Comparison of ENCODE assay signal across 20 cellular contexts in genomic region chr1:53337499-53337898, GRCh38.
"Had no signal": no experiment of that assay in that cellular context is flagged by ENCODE, and none has a peak within 500 bp of the region (broad histone marks: within the 10 kb centered on the region; RNA-seq: fewer than 3 reads in every experiment).

No MANE protein-coding gene starts in this region.

- H3K36me3 ChIP-seq: colonic mucosa, gastrocnemius medialis, right atrium auricular region, suprapubic skin, thyroid gland had no signal

- H3K27me3 ChIP-seq: colonic mucosa, dorsolateral prefrontal cortex, right atrium auricular region, thyroid gland had no signal

- H3K27ac Mint-ChIP-seq: immature natural killer cell; naive thymus-derived CD4-positive, alpha-beta T cell; nephron progenitor cell; type B pancreatic cell had no signal

- H3K4me3 Mint-ChIP-seq: immature natural killer cell; naive thymus-derived CD4-positive, alpha-beta T cell; nephron progenitor cell; type B pancreatic cell had no signal

- H3K27me3 Mint-ChIP-seq: naive thymus-derived CD4-positive, alpha-beta T cell had no signal

- H3K27ac ChIP-seq: colonic mucosa, dorsolateral prefrontal cortex, gastrocnemius medialis, right atrium auricular region, suprapubic skin, thyroid gland had no signal

- H3K9me3 Mint-ChIP-seq: immature natural killer cell, nephron progenitor cell, type B pancreatic cell had no signal

- H3K4me1 ChIP-seq: colonic mucosa, gastrocnemius medialis, right atrium auricular region, suprapubic skin, thyroid gland had no signal

- H3K9me3 ChIP-seq: colonic mucosa, gastrocnemius medialis, right atrium auricular region, suprapubic skin, thyroid gland had no signal

- ATAC-seq: esophagus mucosa; gastrocnemius medialis; left cardiac atrium; left ventricle myocardium superior; naive thymus-derived CD4-positive, alpha-beta T cell had no signal

- DNase-seq: cerebellar nuclear complex; colonic mucosa; effector memory CD4-positive, alpha-beta T cell; gastrocnemius medialis; immature natural killer cell; left cardiac atrium; left ventricle myocardium superior; mesendoderm; nephron progenitor cell; small intestine; stimulated activated CD4-positive, alpha-beta T cell treated with anti-CD3 and anti-CD28 coated beads, Interleukin-2, amount 100 ng/mL, for 48 hours; stimulated activated naive CD4-positive, alpha-beta T cell treated with Interleukin-2 at 50 U/mL for 16 hours; thyroid gland had no signal

- H3K4me3 ChIP-seq: colonic mucosa, dorsolateral prefrontal cortex, gastrocnemius medialis, lung, right atrium auricular region, suprapubic skin, thyroid gland had no signal

- H3K36me3 Mint-ChIP-seq: type B pancreatic cell had no signal
